Comparison of ENCODE assay signal across 24 cellular contexts in genomic region chr1:114025609-114026401, GRCh38. TPM values are rescaled to one million over a fixed set of nuclear protein-coding genes. Genes with fewer than 3 reads are reported as not detected.
A peak's percentile ranks its signal among the peaks of the same experiment; 100 is the strongest.
DNase-seq lines count a peak whose midpoint lies in the region; ATAC-seq, FAIRE-seq and TF ChIP-seq lines count a peak whose summit lies in the region.
"Had no signal": no experiment of that assay in that cellular context is flagged by ENCODE, and none has a peak within 500 bp of the region (broad histone marks: within the 10 kb centered on the region; RNA-seq: fewer than 3 reads in every experiment).

No MANE protein-coding gene starts in this region.

- no peak overlapping the region for H3K4me3 ChIP-seq in astrocyte (ENCODE audit: insufficient read depth, low read depth, low read length)
- no peak overlapping the region for H3K4me3 ChIP-seq in mesenchymal stem cell (ENCODE audit: insufficient read depth in 1 of 2, low read depth in 1 of 2, low read length in 2 of 2)
- H3K4me3 ChIP-seq in skeletal muscle satellite cell (ENCODE audit: low read length) = no peak overlapping the region
- H3K4me3 ChIP-seq in neural progenitor cell = no peak overlapping the region
- H3K4me3 ChIP-seq: cardiac muscle cell, stomach had no signal

- no peak overlapping the region for H4K91ac ChIP-seq in mesenchymal stem cell (ENCODE audit: low read length)

- no peaks in the 10 kb centered on the region for H3K79me1 ChIP-seq in mesenchymal stem cell (replicated peaks; ENCODE audit: low read length, poor library complexity, severe bottlenecking)

- H3K27ac Mint-ChIP-seq in astrocyte (ENCODE audit: unreplicated experiment) (no peak overlapping the region), neural progenitor cell (no peak overlapping the region)
- H3K27ac Mint-ChIP-seq in activated CD8-positive, alpha-beta T cell treated with anti-CD3 and anti-CD28 coated beads, Interleukin-2, amount 10 ng/mL, durations not matched to agents 7 days and 5 days = no peak overlapping the region
- H3K27ac Mint-ChIP-seq in activated CD4-positive, alpha-beta T cell treated with anti-CD3 and anti-CD28 coated beads, Interleukin-2, amount 10 ng/mL, durations not matched to agents 7 days and 5 days = no peak overlapping the region
- H3K27ac Mint-ChIP-seq: activated CD4-positive, alpha-beta T cell treated with anti-CD3 and anti-CD28 coated beads for 36 hours; activated T-cell treated with anti-CD3 and anti-CD28 coated beads, Interleukin-2, amount 50 U/mL, for 24 hours; naive thymus-derived CD4-positive, alpha-beta T cell; T-helper 1 cell treated with Interleukin-12 subunit alpha and Interleukin-12 subunit beta and Interleukin-4 antibody, amounts not matched to agents 30 μg/mL and 1 μg/mL, for 36 hours had no signal

- H3K18ac ChIP-seq in mesenchymal stem cell (ENCODE audit: low read depth in 1 of 2, low read length in 2 of 2) = no peak overlapping the region

- no peak overlapping the region for H3K14ac ChIP-seq in mesenchymal stem cell (ENCODE audit: low read length in 2 of 2)

- H3K9me3 Mint-ChIP-seq in astrocyte (ENCODE audit: unreplicated experiment) = no peaks in the 10 kb centered on the region
- H3K9me3 Mint-ChIP-seq in activated CD8-positive, alpha-beta T cell treated with anti-CD3 and anti-CD28 coated beads, Interleukin-2, amount 10 ng/mL, durations not matched to agents 7 days and 5 days (ENCODE audit: insufficient read depth) = no peaks in the 10 kb centered on the region
- no peaks in the 10 kb centered on the region for H3K9me3 Mint-ChIP-seq in activated CD4-positive, alpha-beta T cell treated with anti-CD3 and anti-CD28 coated beads, Interleukin-2, amount 10 ng/mL, durations not matched to agents 7 days and 5 days
- H3K9me3 Mint-ChIP-seq in neural progenitor cell = peaks cover 6% of the 10 kb centered on the region
- H3K9me3 Mint-ChIP-seq: activated T-cell treated with anti-CD3 and anti-CD28 coated beads, Interleukin-2, amount 50 U/mL, for 24 hours; naive thymus-derived CD4-positive, alpha-beta T cell; T-helper 1 cell treated with Interleukin-12 subunit alpha and Interleukin-12 subunit beta and Interleukin-4 antibody, amounts not matched to agents 30 μg/mL and 1 μg/mL, for 36 hours had no signal

- H3K4me1 Mint-ChIP-seq in astrocyte (ENCODE audit: low read depth, unreplicated experiment) = peaks cover 4% of the 10 kb centered on the region
- no peaks in the 10 kb centered on the region for H3K4me1 Mint-ChIP-seq in activated CD8-positive, alpha-beta T cell treated with anti-CD3 and anti-CD28 coated beads, Interleukin-2, amount 10 ng/mL, durations not matched to agents 7 days and 5 days (ENCODE audit: low read depth)
- H3K4me1 Mint-ChIP-seq in activated CD4-positive, alpha-beta T cell treated with anti-CD3 and anti-CD28 coated beads, Interleukin-2, amount 10 ng/mL, durations not matched to agents 7 days and 5 days = no peaks in the 10 kb centered on the region
- peaks cover 33% of the 10 kb centered on the region for H3K4me1 Mint-ChIP-seq in neural progenitor cell
- H3K4me1 Mint-ChIP-seq: activated CD4-positive, alpha-beta T cell treated with anti-CD3 and anti-CD28 coated beads for 36 hours had no signal

- no peak overlapping the region for H3K4ac ChIP-seq in mesenchymal stem cell (ENCODE audit: low read depth in 1 of 2, low read length in 2 of 2)

- no peak for ATAC-seq in activated CD8-positive, alpha-beta T cell treated with anti-CD3 and anti-CD28 coated beads, Interleukin-2, amount 10 ng/mL, durations not matched to agents 7 days and 5 days
- ATAC-seq: activated CD4-positive, alpha-beta T cell treated with anti-CD3 and anti-CD28 coated beads for 36 hours; naive thymus-derived CD4-positive, alpha-beta T cell; Panc1; sciatic nerve had no signal

- H3K4me2 ChIP-seq in astrocyte (ENCODE audit: low read length) (peak overlapping the region; percentile 43), mesenchymal stem cell (ENCODE audit: low read length, poor library complexity, severe bottlenecking) (no peak overlapping the region), skeletal muscle satellite cell (ENCODE audit: low read length) (peak overlapping the region; percentile 57), neural progenitor cell (no peak overlapping the region)

- H3K79me2 ChIP-seq in astrocyte (ENCODE audit: insufficient read depth, low read length) = no peaks in the 10 kb centered on the region
- no peaks in the 10 kb centered on the region for H3K79me2 ChIP-seq in neural progenitor cell (ENCODE audit: low read depth)
- H3K79me2 ChIP-seq: parathyroid adenoma had no signal

- 95% methylated on average over 5 of the region's 5 CpGs for WGBS in mesenchymal stem cell

- CTCF ChIA-PET in activated CD8-positive, alpha-beta T cell treated with anti-CD3 and anti-CD28 coated beads, Interleukin-2, amount 10 ng/mL, durations not matched to agents 7 days and 5 days (lab: Charles Lee) = interaction anchor here (0.8 kb wide), 1 partner anchor 1113 kb away, joined by 3 read pairs; no protein-coding TSS in a partner anchor
- CTCF ChIA-PET in activated CD4-positive, alpha-beta T cell treated with anti-CD3 and anti-CD28 coated beads, Interleukin-2, amount 10 ng/mL, durations not matched to agents 7 days and 5 days (lab: Charles Lee) = no interaction called here

- H2AFZ ChIP-seq in astrocyte (ENCODE audit: low read depth, low read length) (no peak overlapping the region), mesenchymal stem cell (ENCODE audit: low read depth, low read length) (no peak overlapping the region), neural progenitor cell (replicated peaks) (no peak overlapping the region)
- H2AFZ ChIP-seq: parathyroid adenoma had no signal

- no peak overlapping the region for H3K9ac ChIP-seq in astrocyte (ENCODE audit: low read length)
- no peak overlapping the region for H3K9ac ChIP-seq in mesenchymal stem cell (ENCODE audit: low read length)
- peak overlapping the region; percentile 36 for H3K9ac ChIP-seq in skeletal muscle satellite cell (ENCODE audit: low read depth, low read length)
- no peak overlapping the region for H3K9ac ChIP-seq in neural progenitor cell
- H3K9ac ChIP-seq: parathyroid adenoma had no signal

- POLR2A ChIA-PET in activated CD8-positive, alpha-beta T cell treated with anti-CD3 and anti-CD28 coated beads, Interleukin-2, amount 10 ng/mL, durations not matched to agents 7 days and 5 days (lab: Charles Lee) = no interaction called here
- POLR2A ChIA-PET in activated CD4-positive, alpha-beta T cell treated with anti-CD3 and anti-CD28 coated beads, Interleukin-2, amount 10 ng/mL, durations not matched to agents 7 days and 5 days (lab: Charles Lee) = no interaction called here

- H2BK120ac ChIP-seq in mesenchymal stem cell (ENCODE audit: low read depth, low read length) = no peak overlapping the region

- H2BK12ac ChIP-seq in mesenchymal stem cell (ENCODE audit: low read length in 2 of 2) = no peak overlapping the region

- H4K20me1 ChIP-seq in astrocyte (ENCODE audit: insufficient read depth, low read length) (no peaks in the 10 kb centered on the region), neural progenitor cell (ENCODE audit: low read depth) (no peaks in the 10 kb centered on the region)

- H3K27ac ChIP-seq in astrocyte (ENCODE audit: low read depth, low read length) (no peak overlapping the region), mesenchymal stem cell (ENCODE audit: low read length, poor library complexity, severe bottlenecking) (peak overlapping the region; percentile 57), neural progenitor cell (no peak overlapping the region)
- H3K27ac ChIP-seq: cardiac muscle cell, parathyroid adenoma, stomach had no signal

- TF ChIP-seq CTCF in astrocyte (IDR thresholded peaks at IDR 0.05; ENCODE audit: insufficient read depth, low read depth, low read length) (no peak), neural progenitor cell (IDR thresholded peaks at IDR 0.05) (no peak)

- H2BK15ac ChIP-seq in mesenchymal stem cell (ENCODE audit: low read depth, poor library complexity, severe bottlenecking) = no peak overlapping the region

- H3K36me3 ChIP-seq in astrocyte (ENCODE audit: insufficient read depth, low read length) (no peaks in the 10 kb centered on the region), mesenchymal stem cell (ENCODE audit: control insufficient read depth in 1 of 2, insufficient read depth in 2 of 2, low read depth in 1 of 2, low read length in 2 of 2) (no peaks in the 10 kb centered on the region), skeletal muscle satellite cell (ENCODE audit: insufficient read depth, low read length) (no peaks in the 10 kb centered on the region), neural progenitor cell (no peaks in the 10 kb centered on the region)
- H3K36me3 ChIP-seq: cardiac muscle cell, stomach had no signal

- H2BK5ac ChIP-seq in mesenchymal stem cell (ENCODE audit: low read depth, low read length, poor library complexity, severe bottlenecking) = no peak overlapping the region

- H3K27me3 ChIP-seq in astrocyte (ENCODE audit: insufficient read depth, low read length) = no peaks in the 10 kb centered on the region
- H3K27me3 ChIP-seq in mesenchymal stem cell (ENCODE audit: control insufficient read depth in 1 of 2, insufficient read depth in 1 of 2, low read length in 2 of 2) = no peaks in the 10 kb centered on the region
- H3K27me3 ChIP-seq in skeletal muscle satellite cell (ENCODE audit: control insufficient read depth, insufficient read depth, low read length) = no peaks in the 10 kb centered on the region
- H3K27me3 ChIP-seq in neural progenitor cell = no peaks in the 10 kb centered on the region
- H3K27me3 ChIP-seq: cardiac muscle cell, stomach had no signal

- H2AK5ac ChIP-seq in mesenchymal stem cell (ENCODE audit: low read length, severe bottlenecking) = no peak overlapping the region

- H3K36me3 Mint-ChIP-seq in astrocyte (ENCODE audit: low read depth, unreplicated experiment) (no peaks in the 10 kb centered on the region), neural progenitor cell (no peaks in the 10 kb centered on the region)
- no peaks in the 10 kb centered on the region for H3K36me3 Mint-ChIP-seq in activated CD8-positive, alpha-beta T cell treated with anti-CD3 and anti-CD28 coated beads, Interleukin-2, amount 10 ng/mL, durations not matched to agents 7 days and 5 days (ENCODE audit: low read depth)
- no peaks in the 10 kb centered on the region for H3K36me3 Mint-ChIP-seq in activated CD4-positive, alpha-beta T cell treated with anti-CD3 and anti-CD28 coated beads, Interleukin-2, amount 10 ng/mL, durations not matched to agents 7 days and 5 days (ENCODE audit: low read depth)
- H3K36me3 Mint-ChIP-seq: naive thymus-derived CD4-positive, alpha-beta T cell had no signal

- H3F3A ChIP-seq in neural progenitor cell (ENCODE audit: low read depth) = peaks cover 37% of the 10 kb centered on the region

- H4K8ac ChIP-seq in mesenchymal stem cell (ENCODE audit: low read length) = no peak overlapping the region

- H3K9me3 ChIP-seq in astrocyte (ENCODE audit: insufficient read depth, low read depth, low read length) (no peaks in the 10 kb centered on the region), mesenchymal stem cell (ENCODE audit: control insufficient read depth, low read length) (no peaks in the 10 kb centered on the region), skeletal muscle satellite cell (replicated peaks; ENCODE audit: low read length) (no peaks in the 10 kb centered on the region), neural progenitor cell (ENCODE audit: low read depth) (no peaks in the 10 kb centered on the region)
- H3K9me3 ChIP-seq: stomach had no signal

- no peak for FAIRE-seq in astrocyte (lab: Jason Lieb, UNC)
- FAIRE-seq: D721Med, GM19239 had no signal

- H3K27me3 Mint-ChIP-seq in astrocyte (ENCODE audit: low read depth, unreplicated experiment) = no peaks in the 10 kb centered on the region
- H3K27me3 Mint-ChIP-seq in activated CD8-positive, alpha-beta T cell treated with anti-CD3 and anti-CD28 coated beads, Interleukin-2, amount 10 ng/mL, durations not matched to agents 7 days and 5 days (ENCODE audit: low read depth) = no peaks in the 10 kb centered on the region
- H3K27me3 Mint-ChIP-seq in activated CD4-positive, alpha-beta T cell treated with anti-CD3 and anti-CD28 coated beads, Interleukin-2, amount 10 ng/mL, durations not matched to agents 7 days and 5 days = peaks cover 3% of the 10 kb centered on the region
- H3K27me3 Mint-ChIP-seq in neural progenitor cell (ENCODE audit: insufficient read depth, low read depth) = peaks cover 4% of the 10 kb centered on the region
- H3K27me3 Mint-ChIP-seq: activated CD4-positive, alpha-beta T cell treated with anti-CD3 and anti-CD28 coated beads for 36 hours; activated T-cell treated with anti-CD3 and anti-CD28 coated beads, Interleukin-2, amount 50 U/mL, for 24 hours had no signal

- H3K4me1 ChIP-seq in astrocyte (ENCODE audit: insufficient read depth, low read length) = peaks cover 10% of the 10 kb centered on the region
- peaks cover 11% of the 10 kb centered on the region for H3K4me1 ChIP-seq in mesenchymal stem cell (ENCODE audit: control insufficient read depth, insufficient read depth, low read depth, low read length)
- peaks cover 28% of the 10 kb centered on the region for H3K4me1 ChIP-seq in skeletal muscle satellite cell (ENCODE audit: control insufficient read depth, insufficient read depth, low read length)
- peaks cover 33% of the 10 kb centered on the region for H3K4me1 ChIP-seq in neural progenitor cell
- H3K4me1 ChIP-seq: parathyroid adenoma, stomach had no signal

- no peak overlapping the region for H3K4me3 Mint-ChIP-seq in astrocyte (ENCODE audit: unreplicated experiment)
- H3K4me3 Mint-ChIP-seq in activated CD8-positive, alpha-beta T cell treated with anti-CD3 and anti-CD28 coated beads, Interleukin-2, amount 10 ng/mL, durations not matched to agents 7 days and 5 days = no peak overlapping the region
- H3K4me3 Mint-ChIP-seq in activated CD4-positive, alpha-beta T cell treated with anti-CD3 and anti-CD28 coated beads, Interleukin-2, amount 10 ng/mL, durations not matched to agents 7 days and 5 days = no peak overlapping the region
- no peak overlapping the region for H3K4me3 Mint-ChIP-seq in neural progenitor cell
- H3K4me3 Mint-ChIP-seq: activated CD4-positive, alpha-beta T cell treated with anti-CD3 and anti-CD28 coated beads for 36 hours; activated T-cell treated with anti-CD3 and anti-CD28 coated beads, Interleukin-2, amount 50 U/mL, for 24 hours; naive thymus-derived CD4-positive, alpha-beta T cell; T-helper 1 cell treated with Interleukin-12 subunit alpha and Interleukin-12 subunit beta and Interleukin-4 antibody, amounts not matched to agents 30 μg/mL and 1 μg/mL, for 36 hours had no signal

- H3K23ac ChIP-seq in mesenchymal stem cell (ENCODE audit: low read length in 2 of 2) = no peak overlapping the region

- DNase-seq in HCEC 1CT (peak; percentile 18), astrocyte (ENCODE audit: low read depth) (peak; percentile 48), mesenchymal stem cell (no peak), cerebellar cortex (ENCODE audit: low spot score) (no peak), neural progenitor cell (ENCODE audit: low spot score) (no peak)
- DNase-seq in activated CD8-positive, alpha-beta T cell treated with anti-CD3 and anti-CD28 coated beads, Interleukin-2, amount 10 ng/mL, durations not matched to agents 7 days and 5 days = no peak
- DNase-seq in activated CD4-positive, alpha-beta T cell treated with anti-CD3 and anti-CD28 coated beads, Interleukin-2, amount 10 ng/mL, durations not matched to agents 7 days and 5 days = no peak
- DNase-seq: activated CD4-positive, alpha-beta T cell treated with anti-CD3 and anti-CD28 coated beads for 36 hours; activated gamma-delta T cell treated with Interleukin-2 at 50 U/mL for 16 hours; activated T-cell treated with anti-CD3 and anti-CD28 coated beads, Interleukin-2, amount 50 U/mL, for 24 hours; dermis blood vessel endothelial cell; naive thymus-derived CD4-positive, alpha-beta T cell; NCI-H524; stimulated activated CD8-positive, alpha-beta memory T cell treated with anti-CD3 and anti-CD28 coated beads, Interleukin-4, amount 100 ng/mL, for 48 hours; stomach; trophoblast cell had no signal

RNA-seq across cellular contexts. Expression of gene OLFML3, which starts 46.5 kb away (rescaled TPM):
- 23.2 and 26.7 TPM in 2 replicates for total RNA-seq in astrocyte
- 118 TPM for polyA plus RNA-seq in mesenchymal stem cell (2013, experiment 1 of 2)
- polyA plus RNA-seq in mesenchymal stem cell (2013, experiment 2 of 2) = 119 TPM
- total RNA-seq in skeletal muscle satellite cell (2012; rRNA removed) = 20.5 and 29.7 TPM in 2 replicates
- total RNA-seq in activated CD8-positive, alpha-beta T cell treated with anti-CD3 and anti-CD28 coated beads, Interleukin-2, amount 10 ng/mL, durations not matched to agents 7 days and 5 days = under 1 TPM; 0.42 to 0.78 TPM
- under 1 TPM; 0.71 to 0.94 TPM for total RNA-seq in activated CD4-positive, alpha-beta T cell treated with anti-CD3 and anti-CD28 coated beads, Interleukin-2, amount 10 ng/mL, durations not matched to agents 7 days and 5 days
- 13.4 and 19.3 TPM in 2 replicates for total RNA-seq in neural progenitor cell (ENCODE audit: low replicate concordance)
- polyA plus RNA-seq: naive thymus-derived CD4-positive, alpha-beta T cell had no signal

Comparison
In these comparisons a context has a peak if more than half of its experiments do, and no peak if none do; other contexts are left out.
1. DNase-seq: peak in HCEC 1CT (single experiment) and astrocyte (single experiment); none in mesenchymal stem cell (single experiment), activated CD8-positive, alpha-beta T cell treated with anti-CD3 and anti-CD28 coated beads, Interleukin-2, amount 10 ng/mL, durations not matched to agents 7 days and 5 days (single experiment), activated CD4-positive, alpha-beta T cell treated with anti-CD3 and anti-CD28 coated beads, Interleukin-2, amount 10 ng/mL, durations not matched to agents 7 days and 5 days (single experiment), cerebellar cortex (single experiment) and neural progenitor cell (single experiment).
2. H3K4me2 ChIP-seq: peak in astrocyte (single experiment) and skeletal muscle satellite cell (single experiment); none in mesenchymal stem cell (single experiment) and neural progenitor cell (single experiment).